Comparison of ENCODE assay signal across 1 cellular context in genomic region chr21:43880111-43880985, GRCh38.
TF ChIP-seq lines count a peak whose summit lies in the region.

No MANE protein-coding gene starts in this region.

TF ChIP-seq in H1, 55 proteins besides CTCF, POLR2A, EP300 and RAD21 (continued from another document):
- TF ChIP-seq KDM5A (IDR thresholded peaks at IDR 0.05; ENCODE audit: low read length) = no peak
- TF ChIP-seq KDM4A (IDR thresholded peaks at IDR 0.05; ENCODE audit: low read depth, low read length, severe bottlenecking) = no peak
- no peak for TF ChIP-seq CHD1 (IDR thresholded peaks at IDR 0.05; ENCODE audit: low read depth, low read length)
- no peak for TF ChIP-seq SP2 (IDR thresholded peaks at IDR 0.05; ENCODE audit: low read length)
- TF ChIP-seq GABPA (IDR thresholded peaks at IDR 0.05; ENCODE audit: borderline replicate concordance, insufficient read depth, low read length) = no peak
- no peak for TF ChIP-seq NRF1 (IDR thresholded peaks at IDR 0.05; ENCODE audit: low read depth, low read length)
- no peak for TF ChIP-seq POU5F1 (IDR thresholded peaks at IDR 0.05; ENCODE audit: low read depth, low read length)
- TF ChIP-seq MAFK (IDR thresholded peaks at IDR 0.05; ENCODE audit: low read depth, low read length) = no peak
- no peak for TF ChIP-seq NANOG (IDR thresholded peaks at IDR 0.05; ENCODE audit: insufficient read depth, low read depth, low read length, poor library complexity, severe bottlenecking)
